In the genomic region with DNA sequence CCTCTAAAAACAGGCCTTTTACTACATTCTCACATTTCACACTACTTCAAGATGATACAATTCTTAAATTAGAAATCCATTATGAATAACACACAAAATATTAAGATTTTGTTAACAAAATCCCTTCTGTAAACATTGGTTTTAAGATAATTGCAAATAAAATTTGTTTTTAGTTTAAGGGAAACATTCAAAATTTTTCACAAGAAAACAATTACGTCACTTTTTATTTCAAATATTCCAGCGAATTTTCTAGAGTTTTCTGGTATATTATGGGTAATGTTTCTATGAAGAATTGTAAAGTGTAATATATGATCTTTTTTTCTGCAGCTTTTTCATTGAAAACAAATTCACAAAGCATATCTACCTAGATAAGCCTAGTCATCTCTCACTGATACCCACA, we compare ENCODE assay signal across 31 cellular contexts. TPM values are rescaled to one million over a fixed set of nuclear protein-coding genes. Genes with fewer than 3 reads are reported as not detected.
DNase-seq lines count a peak whose midpoint lies in the region; ATAC-seq and TF ChIP-seq lines count a peak whose summit lies in the region.
"Had no signal": no experiment of that assay in that cellular context is flagged by ENCODE, and none has a peak within 500 bp of the region (broad histone marks: within the 10 kb centered on the region; RNA-seq: fewer than 3 reads in every experiment).

No MANE protein-coding gene starts in this region.

- H3K27ac Mint-ChIP-seq in neural progenitor cell = no peak overlapping the region
- H3K27ac Mint-ChIP-seq: CD4-positive, CD25-positive, alpha-beta regulatory T cell had no signal

- H3K9me3 ChIP-seq in BLaER1 = no peaks in the 10 kb centered on the region
- no peaks in the 10 kb centered on the region for H3K9me3 ChIP-seq in KOPT-K1 (ENCODE audit: insufficient read depth, low read length, poor library complexity, severe bottlenecking)
- H3K9me3 ChIP-seq in psoas muscle = no peaks in the 10 kb centered on the region
- no peaks in the 10 kb centered on the region for H3K9me3 ChIP-seq in neural progenitor cell (ENCODE audit: low read depth)
- H3K9me3 ChIP-seq in ascending aorta = no peaks in the 10 kb centered on the region
- H3K9me3 ChIP-seq: BE2C, MG63, SJCRH30 had no signal

- H3K9ac ChIP-seq in BLaER1 (peak overlapping the region; percentile 74), neural progenitor cell (no peak overlapping the region)

- no peak for TF ChIP-seq CTCF in dorsolateral prefrontal cortex (IDR thresholded peaks at IDR 0.05 in 54 of 56, conservative IDR thresholded peaks at IDR 0.05 in 2 of 56; ENCODE audit: low read depth in 1 of 56, partially characterized antibody in 56 of 56)
- no peak for TF ChIP-seq CTCF in psoas muscle (IDR thresholded peaks at IDR 0.05)
- no peak for TF ChIP-seq CTCF in neural progenitor cell (IDR thresholded peaks at IDR 0.05)
- no peak for TF ChIP-seq CTCF in ascending aorta (IDR thresholded peaks at IDR 0.05)

- DNase-seq in dorsolateral prefrontal cortex = no peak
- no peak for DNase-seq in psoas muscle
- no peak for DNase-seq in neural progenitor cell (ENCODE audit: low spot score)
- no peak for DNase-seq in ascending aorta (ENCODE audit: low spot score in 2 of 2)
- no peak for DNase-seq in COLO829 (ENCODE audit: low spot score)
- DNase-seq: 8988T; ACHN; BE2C; CD4-positive, CD25-positive, alpha-beta regulatory T cell; DMS53; GDM1; MG63; NCI-H1048; NCI-H1417; NCI-H1694; NCI-H2029 treated with DMSO at 0.1 percent for 48 hours; NCI-H446 treated with DMSO at 0.1 percent for 48 hours; NCI-H526; NCI-H82; NK-92 treated with Interleukin-12 subunit alpha and Interleukin-12 subunit beta, amount 100 ng/mL, for 24 hours; PC-9; SJCRH30 had no signal

- H3K4me3 ChIP-seq in BLaER1 (peak overlapping the region; percentile 80), dorsolateral prefrontal cortex (peak overlapping the region in 56 of 59 donors; percentile 6 to 92 (median 72)), psoas muscle (peak overlapping the region; percentile 80), neural progenitor cell (no peak overlapping the region), ascending aorta (no peak overlapping the region)
- H3K4me3 ChIP-seq: GM12878, K562, MG63, PC-9, SJCRH30 had no signal

- H3K27me3 ChIP-seq in BLaER1 (peaks cover 40% of the 10 kb centered on the region), dorsolateral prefrontal cortex (peaks cover 0 to 9% (median 0%) of the 10 kb centered on the region in 45 donors), psoas muscle (ENCODE audit: insufficient read depth in 3 of 3, low read length in 2 of 3) (no peaks in the 10 kb centered on the region), neural progenitor cell (peaks cover 41% of the 10 kb centered on the region), ascending aorta (no peaks in the 10 kb centered on the region)
- H3K27me3 ChIP-seq: SJCRH30 had no signal

- peaks cover 5% of the 10 kb centered on the region for H3K4me1 Mint-ChIP-seq in neural progenitor cell
- H3K4me1 Mint-ChIP-seq: CD4-positive, CD25-positive, alpha-beta regulatory T cell had no signal

- H3K4me2 ChIP-seq in BLaER1 (peak overlapping the region; percentile 73), neural progenitor cell (no peak overlapping the region)
- H3K4me2 ChIP-seq: PC-9 had no signal

- WGBS in psoas muscle, 3 donors = 77 to 81% (median 81%) methylated on average over 2 of the region's 2 CpGs

- no peak overlapping the region for H2AFZ ChIP-seq in neural progenitor cell (replicated peaks)
- H2AFZ ChIP-seq: PC-9 had no signal

- no peaks in the 10 kb centered on the region for H3K36me3 Mint-ChIP-seq in neural progenitor cell
- H3K36me3 Mint-ChIP-seq: CD4-positive, CD25-positive, alpha-beta regulatory T cell had no signal

- peaks cover 38% of the 10 kb centered on the region for H3K4me1 ChIP-seq in BLaER1
- peaks cover 11% of the 10 kb centered on the region for H3K4me1 ChIP-seq in psoas muscle
- H3K4me1 ChIP-seq in neural progenitor cell = no peaks in the 10 kb centered on the region
- H3K4me1 ChIP-seq in ascending aorta = no peaks in the 10 kb centered on the region
- H3K4me1 ChIP-seq: BE2C, SJCRH30 had no signal

- peaks cover 11% of the 10 kb centered on the region for H3K27me3 Mint-ChIP-seq in neural progenitor cell (ENCODE audit: insufficient read depth, low read depth)

- H3K27ac ChIP-seq in BLaER1 = peak overlapping the region; percentile 90
- peak overlapping the region; percentile 98 for H3K27ac ChIP-seq in KOPT-K1 (ENCODE audit: low read depth, low read length, poor library complexity, severe bottlenecking)
- peak overlapping the region in 54 of 59 donors; percentile 1 to 96 (median 83) for H3K27ac ChIP-seq in dorsolateral prefrontal cortex
- H3K27ac ChIP-seq in psoas muscle = peak overlapping the region; percentile 90
- H3K27ac ChIP-seq in neural progenitor cell = no peak overlapping the region
- H3K27ac ChIP-seq in ascending aorta = no peak overlapping the region
- H3K27ac ChIP-seq: PC-9, SJCRH30 had no signal

- no peaks in the 10 kb centered on the region for H3F3A ChIP-seq in neural progenitor cell (ENCODE audit: low read depth)

- ATAC-seq in psoas muscle = no peak
- no peak for ATAC-seq in GM19455 (IDR thresholded peaks at IDR 0.05; ENCODE audit: unreplicated experiment)
- ATAC-seq: GM12878, HCT116, K562, Right ventricle myocardium inferior had no signal

- H4K20me1 ChIP-seq in BLaER1 (peaks cover 2% of the 10 kb centered on the region; the same call in 1 of the 2 replicates), neural progenitor cell (ENCODE audit: low read depth) (no peaks in the 10 kb centered on the region)

- H3K36me3 ChIP-seq in BLaER1 (no peaks in the 10 kb centered on the region; the same call in 1 of the 2 replicates), KOPT-K1 (ENCODE audit: insufficient read depth, low read length) (peaks cover 4% of the 10 kb centered on the region; the same call in 1 of the 2 replicates), psoas muscle (ENCODE audit: insufficient read depth in 1 of 2, low read depth in 1 of 2) (peaks cover 0 to 9% of the 10 kb centered on the region in 2 donors), neural progenitor cell (no peaks in the 10 kb centered on the region), ascending aorta (no peaks in the 10 kb centered on the region)
- H3K36me3 ChIP-seq: BE2C, MG63, SJCRH30 had no signal

- no peaks in the 10 kb centered on the region for H3K79me2 ChIP-seq in neural progenitor cell (ENCODE audit: low read depth)

- no peaks in the 10 kb centered on the region for H3K9me3 Mint-ChIP-seq in neural progenitor cell

- H3K4me3 Mint-ChIP-seq in neural progenitor cell = no peak overlapping the region
- H3K4me3 Mint-ChIP-seq: CD4-positive, CD25-positive, alpha-beta regulatory T cell had no signal

- intact Hi-C loops in dorsolateral prefrontal cortex (cut with DNase I) (no loop called here), psoas muscle (cut with DNase I) (no loop called here), ascending aorta (cut with DNase I) (no loop called here)

RNA-seq across cellular contexts. Expression of a gene that starts 5.9 kb away (rescaled TPM):
- total RNA-seq in dorsolateral prefrontal cortex (100 to 1,000 TPM in 116 of 120 experiments, 10 to 100 TPM in 4; 77.6 to 293 (median 180) TPM), psoas muscle (100 to 1,000 TPM in 3 of 4 donors, 10 to 100 TPM in 1; 99.6 to 336 (median 123) TPM), neural progenitor cell (ENCODE audit: low replicate concordance) (0.19 TPM in 1 of 2 replicates, not detected in the other), ascending aorta (not detected)
- polyA plus RNA-seq in psoas muscle = 100 to 1,000 TPM in 1 of 3 donors, 10 to 100 TPM in 2; 86.4 to 101 (median 99.9) TPM
- total RNA-seq: CD4-positive, CD25-positive, alpha-beta regulatory T cell; GM12878; HT-29; K562; PC-9; Right ventricle myocardium inferior; RPMI7951 had no signal
- polyA plus RNA-seq: CD4-positive, CD25-positive, alpha-beta regulatory T cell; GM12878; K562 had no signal

Comparison
In these comparisons a context has a peak if more than half of its experiments do, and no peak if none do; other contexts are left out.
1. H3K27ac ChIP-seq: peak in BLaER1 (single experiment), KOPT-K1 (single experiment), dorsolateral prefrontal cortex (54 of 59) and psoas muscle (single experiment); none in neural progenitor cell (single experiment) and ascending aorta (0 of 2).
2. H3K4me3 ChIP-seq: peak in BLaER1 (single experiment), dorsolateral prefrontal cortex (56 of 59) and psoas muscle (single experiment); none in neural progenitor cell (single experiment) and ascending aorta (0 of 2).
3. RNA of a gene that starts 5.9 kb away (total RNA-seq): 77.6 to 293 TPM in dorsolateral prefrontal cortex and 99.6 to 336 TPM in psoas muscle; 0.19 TPM in neural progenitor cell and not detected in ascending aorta (single experiment); every median in the first group is over 10 times any median in the second.